ENCODE assay signal across 7 cellular contexts in genomic region chr21:34670220-34670961, GRCh38. TPM values are rescaled to one million over a fixed set of nuclear protein-coding genes. Genes with fewer than 3 reads are reported as not detected.
DNase-seq lines count a peak whose midpoint lies in the region; ATAC-seq, FAIRE-seq and TF ChIP-seq lines count a peak whose summit lies in the region.

No MANE protein-coding gene starts in this region.

- H3K4me3 ChIP-seq in GM23248, result peak overlapping the region; percentile 50
- H3K4me3 ChIP-seq in keratinocyte (ENCODE audit: control insufficient read depth in 2 of 3, extremely low read depth in 1 of 3, insufficient read depth in 2 of 3, low read depth in 1 of 3, low read length in 3 of 3), result peak overlapping the region; percentile 22 to 59 (median 34)

- no peaks in the 10 kb centered on the region for H3K79me2 ChIP-seq in GM23248 (ENCODE audit: insufficient read depth)
- no peaks in the 10 kb centered on the region for H3K79me2 ChIP-seq in keratinocyte (ENCODE audit: control insufficient read depth, insufficient read depth, low read length)

- TF ChIP-seq CTCF in keratinocyte (optimal IDR thresholded peaks at IDR 0.05 in 1 of 3, IDR thresholded peaks at IDR 0.05 in 1 of 3, conservative IDR thresholded peaks at IDR 0.05 in 1 of 3; ENCODE audit: extremely low read depth in 1 of 3, insufficient read depth in 2 of 3, low read length in 3 of 3), result no peak

- H4K20me1 ChIP-seq in GM23248 (ENCODE audit: insufficient read depth) (no peaks in the 10 kb centered on the region), keratinocyte (ENCODE audit: control insufficient read depth, extremely low read depth, insufficient read depth, low read length) (no peaks in the 10 kb centered on the region)

- peaks cover 4% of the 10 kb centered on the region for H3K4me1 Mint-ChIP-seq in activated naive CD8-positive, alpha-beta T cell treated with anti-CD3 and anti-CD28 coated beads, Interleukin-2, amount 50 U/mL, for 24 hours
- peaks cover 25% of the 10 kb centered on the region for H3K4me1 Mint-ChIP-seq in stimulated activated naive CD8-positive, alpha-beta T cell treated with anti-CD3 and anti-CD28 coated beads, Interleukin-15, amount 100 ng/mL, for 72 hours

- peaks cover 78% of the 10 kb centered on the region for H3K27me3 ChIP-seq in GM23248 (replicated peaks; ENCODE audit: insufficient read depth)
- H3K27me3 ChIP-seq in keratinocyte (ENCODE audit: control insufficient read depth, extremely low read depth, insufficient read depth, low read length), result peaks cover 74% of the 10 kb centered on the region

- peak overlapping the region; percentile 49 for H3K4me3 Mint-ChIP-seq in activated naive CD8-positive, alpha-beta T cell treated with anti-CD3 and anti-CD28 coated beads, Interleukin-2, amount 50 U/mL, for 24 hours
- H3K4me3 Mint-ChIP-seq in stimulated activated naive CD8-positive, alpha-beta T cell treated with anti-CD3 and anti-CD28 coated beads, Interleukin-15, amount 100 ng/mL, for 72 hours, result peak overlapping the region; percentile 82 to 83

- no peaks in the 10 kb centered on the region for H3K9me3 Mint-ChIP-seq in activated naive CD8-positive, alpha-beta T cell treated with anti-CD3 and anti-CD28 coated beads, Interleukin-2, amount 50 U/mL, for 24 hours
- no peaks in the 10 kb centered on the region for H3K9me3 Mint-ChIP-seq in stimulated activated naive CD8-positive, alpha-beta T cell treated with anti-CD3 and anti-CD28 coated beads, Interleukin-15, amount 100 ng/mL, for 72 hours

- H3K36me3 ChIP-seq in GM23248 (ENCODE audit: low read depth) (no peaks in the 10 kb centered on the region), keratinocyte (ENCODE audit: control insufficient read depth in 2 of 2, extremely low read depth in 1 of 2, insufficient read depth in 2 of 2, low read length in 2 of 2) (no peaks in the 10 kb centered on the region)

- H3K27ac ChIP-seq in GM23248 (no peak overlapping the region), keratinocyte (ENCODE audit: control insufficient read depth, insufficient read depth, low read length) (no peak overlapping the region)

- H3K27ac Mint-ChIP-seq in activated naive CD8-positive, alpha-beta T cell treated with anti-CD3 and anti-CD28 coated beads, Interleukin-2, amount 50 U/mL, for 24 hours, result no peak overlapping the region
- peak overlapping the region in 1 of 2 donors; percentile 91 for H3K27ac Mint-ChIP-seq in stimulated activated naive CD8-positive, alpha-beta T cell treated with anti-CD3 and anti-CD28 coated beads, Interleukin-15, amount 100 ng/mL, for 72 hours

- no peaks in the 10 kb centered on the region for H3K9me1 ChIP-seq in keratinocyte (ENCODE audit: control insufficient read depth, extremely low read depth, insufficient read depth, low read length)

- no peaks in the 10 kb centered on the region; the same call in 1 of the 2 replicates for H3F3A ChIP-seq in GM23248 (ENCODE audit: insufficient read depth)

- dilution Hi-C loops in keratinocyte (cut with MboI; ENCODE audit: extremely low pct_ligation_motif_present, low sequenced_read_pairs), result no loop called here

- in situ Hi-C loops in GM23248 (cut with MboI), result no loop called here

- ATAC-seq in activated naive CD8-positive, alpha-beta T cell treated with anti-CD3 and anti-CD28 coated beads, Interleukin-2, amount 50 U/mL, for 24 hours, result peak; percentile 43
- ATAC-seq in stimulated activated naive CD8-positive, alpha-beta T cell treated with anti-CD3 and anti-CD28 coated beads, Interleukin-15, amount 100 ng/mL, for 72 hours, result peak; percentile 51
- ATAC-seq in GM21723 (IDR thresholded peaks at IDR 0.05; ENCODE audit: unreplicated experiment) (no peak), HG02938 (IDR thresholded peaks at IDR 0.05; ENCODE audit: unreplicated experiment) (no peak)

- WGBS in GM23248 (ENCODE audit: low coverage in 1 of 2, low lambda C conversion rate in 2 of 2, missing lambda C conversion rate in 2 of 2), 2 experiments, result 3 to 4% methylated on average over 41 to 54 of the region's 70 CpGs

- no peaks in the 10 kb centered on the region for H3K4me1 ChIP-seq in GM23248 (ENCODE audit: insufficient read depth)
- no peaks in the 10 kb centered on the region for H3K4me1 ChIP-seq in keratinocyte (ENCODE audit: control insufficient read depth, extremely low read depth, insufficient read depth, low read length)

- H3K9ac ChIP-seq in GM23248 (no peak overlapping the region), keratinocyte (ENCODE audit: control insufficient read depth, extremely low read depth, insufficient read depth, low read length) (no peak overlapping the region)

- DNase-seq in GM23248, result peak; percentile 49
- DNase-seq in activated naive CD8-positive, alpha-beta T cell treated with anti-CD3 and anti-CD28 coated beads, Interleukin-2, amount 50 U/mL, for 24 hours, result no peak
- DNase-seq in keratinocyte (ENCODE audit: low read depth, low spot score), result no peak
- DNase-seq in stimulated activated naive CD8-positive, alpha-beta T cell treated with anti-CD3 and anti-CD28 coated beads, Interleukin-15, amount 100 ng/mL, for 72 hours, result peak; percentile 32 to 41
- DNase-seq in effector CD8-positive, alpha-beta T cell (lab: John Stamatoyannopoulos, UW), result no peak

- H3K9me3 ChIP-seq in GM23248 (ENCODE audit: low read depth) (no peaks in the 10 kb centered on the region), keratinocyte (ENCODE audit: control insufficient read depth, low read depth, low read length) (no peaks in the 10 kb centered on the region)

- H3K4me2 ChIP-seq in GM23248 (ENCODE audit: unreplicated experiment), result peak overlapping the region; percentile 59
- H3K4me2 ChIP-seq in keratinocyte (ENCODE audit: control insufficient read depth, extremely low read depth, insufficient read depth, low read depth, low read length), result peak overlapping the region; percentile 67

- no peak for FAIRE-seq in keratinocyte (lab: Jason Lieb, UNC)

- peak overlapping the region; percentile 57 for H2AFZ ChIP-seq in GM23248
- H2AFZ ChIP-seq in keratinocyte (ENCODE audit: control insufficient read depth, low read length), result peak overlapping the region; percentile 63

- no peaks in the 10 kb centered on the region for H3K36me3 Mint-ChIP-seq in activated naive CD8-positive, alpha-beta T cell treated with anti-CD3 and anti-CD28 coated beads, Interleukin-2, amount 50 U/mL, for 24 hours (ENCODE audit: low read depth)

- H3K27me3 Mint-ChIP-seq in activated naive CD8-positive, alpha-beta T cell treated with anti-CD3 and anti-CD28 coated beads, Interleukin-2, amount 50 U/mL, for 24 hours, result peaks cover 63% of the 10 kb centered on the region
- H3K27me3 Mint-ChIP-seq in stimulated activated naive CD8-positive, alpha-beta T cell treated with anti-CD3 and anti-CD28 coated beads, Interleukin-15, amount 100 ng/mL, for 72 hours, result peaks cover 85% of the 10 kb centered on the region

- no peaks in the 10 kb centered on the region for H3K9me2 ChIP-seq in GM23248 (ENCODE audit: insufficient read depth)

RNA-seq across cellular contexts. Expression of gene CLIC6, which starts 1.6 kb away (rescaled TPM):
- not detected in 2 replicates for total RNA-seq in GM23248 (2014; rRNA removed; shearing (Covaris generic))
- polyA plus RNA-seq in GM23248 (2016; fragmentation: Nextera tagmentation; extraction: Ambion mirVana) (0.08 TPM in 1 of 2 replicates, not detected in the other), keratinocyte (not detected in 3 replicates)
- polyA plus RNA-seq in keratinocyte (2011; ENCODE audit: low read depth), result not detected
- polyA plus RNA-seq in keratinocyte (2011; cell fraction: cytosol; rRNA removed), result not detected in 2 replicates
- not detected in 2 replicates for polyA plus RNA-seq in keratinocyte (2011; cell fraction: nucleus; rRNA removed)
- not detected in 2 replicates for polyA plus RNA-seq in keratinocyte (2012; ENCODE audit: low replicate concordance)
- not detected in 3 replicates for polyA minus RNA-seq in keratinocyte
- not detected for polyA minus RNA-seq in keratinocyte (2011; cell fraction: cytosol; rRNA and poly(A)+ RNA removed)
- polyA minus RNA-seq in keratinocyte (2011; cell fraction: nucleus; rRNA and poly(A)+ RNA removed), result not detected in 2 replicates

RNA-seq across cellular contexts. Expression of gene RCAN1, which starts 55.5 kb away (rescaled TPM):
- total RNA-seq in GM23248 (2014; rRNA removed; shearing (Covaris generic)), result 65.9 and 74.1 TPM in 2 replicates
- polyA plus RNA-seq in GM23248 (2016; fragmentation: Nextera tagmentation; extraction: Ambion mirVana) (76.3 and 77.3 TPM in 2 replicates), keratinocyte (14.6 to 22.4 TPM (median 21.3 TPM) in 3 replicates)
- 16.3 TPM for polyA plus RNA-seq in keratinocyte (2011; ENCODE audit: low read depth)
- polyA plus RNA-seq in keratinocyte (2011; cell fraction: cytosol; rRNA removed), result 14.4 and 18.3 TPM in 2 replicates
- polyA plus RNA-seq in keratinocyte (2011; cell fraction: nucleus; rRNA removed), result 19.4 and 21.4 TPM in 2 replicates
- polyA plus RNA-seq in keratinocyte (2012; ENCODE audit: low replicate concordance), result 17.4 and 28.5 TPM in 2 replicates
- 8.9 to 23.0 TPM (median 16.1 TPM) in 3 replicates for polyA minus RNA-seq in keratinocyte
- 10.0 TPM for polyA minus RNA-seq in keratinocyte (2011; cell fraction: cytosol; rRNA and poly(A)+ RNA removed)
- 13.8 and 21.0 TPM in 2 replicates for polyA minus RNA-seq in keratinocyte (2011; cell fraction: nucleus; rRNA and poly(A)+ RNA removed)

Comparison
In these comparisons a context has a peak if more than half of its experiments do, and no peak if none do; other contexts are left out.
1. DNase-seq: peak in GM23248 (single experiment) and stimulated activated naive CD8-positive, alpha-beta T cell treated with anti-CD3 and anti-CD28 coated beads, Interleukin-15, amount 100 ng/mL, for 72 hours (2 of 2); none in activated naive CD8-positive, alpha-beta T cell treated with anti-CD3 and anti-CD28 coated beads, Interleukin-2, amount 50 U/mL, for 24 hours (single experiment), keratinocyte (single experiment) and effector CD8-positive, alpha-beta T cell (single experiment).
2. ATAC-seq: peak in activated naive CD8-positive, alpha-beta T cell treated with anti-CD3 and anti-CD28 coated beads, Interleukin-2, amount 50 U/mL, for 24 hours (single experiment) and stimulated activated naive CD8-positive, alpha-beta T cell treated with anti-CD3 and anti-CD28 coated beads, Interleukin-15, amount 100 ng/mL, for 72 hours (single experiment); none in GM21723 (single experiment) and HG02938 (single experiment).